In genomic region chr7:87628780-87629569, GRCh38 we compare ENCODE assay signal across 1 cellular context.
A peak's percentile ranks its signal among the peaks of the same experiment; 100 is the strongest.
TF ChIP-seq lines count a peak whose summit lies in the region.

No MANE protein-coding gene starts in this region.

TF ChIP-seq in HEK293, 187 proteins besides CTCF, POLR2A, EP300 and RAD21 (continued from another document):
- no peak for TF ChIP-seq REST (tag by site-specific recombination; IDR thresholded peaks at IDR 0.05)
- peak; percentile 73; the same call in 1 of the 2 replicates for TF ChIP-seq ZNF580 (tag by site-specific recombination; IDR thresholded peaks at IDR 0.05)
- TF ChIP-seq ZNF274 (IDR thresholded peaks at IDR 0.05; ENCODE audit: low read length) = no peak
- no peak for TF ChIP-seq ZNF274 (tag by site-specific recombination; IDR thresholded peaks at IDR 0.05; ENCODE audit: borderline replicate concordance)
- TF ChIP-seq ZNF146 (tag by site-specific recombination; IDR thresholded peaks at IDR 0.05) = no peak
- TF ChIP-seq KLF8 (tag by site-specific recombination; IDR thresholded peaks at IDR 0.05) = no peak
- no peak for TF ChIP-seq ZNF140 (tag by site-specific recombination; IDR thresholded peaks at IDR 0.05)
- TF ChIP-seq ZNF366 (tag by site-specific recombination; conservative IDR thresholded peaks at IDR 0.05) = peak; percentile 38; the same call in 1 of the 2 replicates
- TF ChIP-seq ZFP69B (tag by site-specific recombination; IDR thresholded peaks at IDR 0.05) = no peak
- no peak for TF ChIP-seq PRDM1 (tag by site-specific recombination; IDR thresholded peaks at IDR 0.05)
- peak; percentile 2; the same call in 1 of the 2 replicates for TF ChIP-seq ZSCAN4 (tag by site-specific recombination; IDR thresholded peaks at IDR 0.05)
- peak; percentile 85 for TF ChIP-seq TRIM28 (IDR thresholded peaks at IDR 0.05; ENCODE audit: borderline replicate concordance, low read length)
- TF ChIP-seq BCL11B (tag by site-specific recombination; IDR thresholded peaks at IDR 0.05; ENCODE audit: low read depth) = no peak
- TF ChIP-seq ZBTB20 (tag by site-specific recombination; IDR thresholded peaks at IDR 0.05) = peak; percentile 96
- TF ChIP-seq ZSCAN30 (tag by site-specific recombination; IDR thresholded peaks at IDR 0.05) = no peak
- no peak for TF ChIP-seq ZBTB48 (tag by site-specific recombination; IDR thresholded peaks at IDR 0.05)
- TF ChIP-seq ZNF112 (tag by site-specific recombination; IDR thresholded peaks at IDR 0.05) = no peak
- TF ChIP-seq ZBTB8A (tag by site-specific recombination; IDR thresholded peaks at IDR 0.05) = peak; percentile 50; the same call in 1 of the 2 replicates
- no peak for TF ChIP-seq ZNF621 (tag by site-specific recombination; IDR thresholded peaks at IDR 0.05)
- 0 out of 2 replicates have a peak, but pooled peaks have one; percentile 25 for TF ChIP-seq ZNF324 (tag by site-specific recombination; IDR thresholded peaks at IDR 0.05)
- peak; percentile 34; the same call in 1 of the 2 replicates for TF ChIP-seq FEZF1 (tag by site-specific recombination; IDR thresholded peaks at IDR 0.05)
- TF ChIP-seq SP2 (tag by site-specific recombination; IDR thresholded peaks at IDR 0.05) = peak; percentile 48
- TF ChIP-seq ZNF350 (tag by site-specific recombination; IDR thresholded peaks at IDR 0.05) = no peak
- peak; percentile 44 for TF ChIP-seq ZBTB26 (tag by site-specific recombination; optimal IDR thresholded peaks at IDR 0.05)
- TF ChIP-seq ZNF549 (tag by site-specific recombination; IDR thresholded peaks at IDR 0.05) = no peak
- TF ChIP-seq KLF17 (tag by site-specific recombination; IDR thresholded peaks at IDR 0.05) = no peak
- TF ChIP-seq ZNF521 (tag by site-specific recombination; IDR thresholded peaks at IDR 0.05) = no peak
- TF ChIP-seq ZNF555 (tag by site-specific recombination; conservative IDR thresholded peaks at IDR 0.05) = no peak
- peak; percentile 70 for TF ChIP-seq SETDB1 (IDR thresholded peaks at IDR 0.05; ENCODE audit: insufficient read length, low read length)
- TF ChIP-seq ZXDB (tag by site-specific recombination; IDR thresholded peaks at IDR 0.05) = no peak
TF ChIP-seq in HEK293: peak in this region for 16.
